Comparison of ENCODE assay signal across 31 cellular contexts in the genomic region with DNA sequence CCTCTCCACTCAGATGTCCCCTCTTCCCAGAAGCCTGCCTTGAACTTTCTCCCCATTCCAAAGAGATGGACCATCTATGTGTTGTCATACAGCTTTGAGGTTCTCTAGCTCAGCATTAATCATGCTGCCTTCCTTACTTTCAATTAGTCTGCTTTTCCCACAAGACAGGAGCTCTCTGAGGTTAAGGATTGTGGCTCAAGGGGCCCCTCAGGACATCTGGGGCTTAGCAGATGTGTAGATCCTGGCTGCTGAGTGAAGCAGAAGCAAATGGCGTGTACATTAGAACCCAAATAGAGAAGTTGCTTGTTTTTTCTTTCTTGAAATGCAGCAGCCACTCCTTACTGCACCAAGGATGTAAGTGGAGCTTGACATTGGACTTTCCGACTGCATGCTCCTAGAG.
"Had no signal": no experiment of that assay in that cellular context is flagged by ENCODE, and none has a peak within 500 bp of the region (broad histone marks: within the 10 kb centered on the region; RNA-seq: fewer than 3 reads in every experiment).

No MANE protein-coding gene starts in this region.

- H3K4me3 ChIP-seq: esophagus squamous epithelium, heart right ventricle, left lung, mucosa of descending colon, prostate gland, right atrium auricular region, smooth muscle cell, suprapubic skin, transverse colon, upper lobe of right lung, uterus had no signal

- H3K27ac Mint-ChIP-seq: mesothelial cell of epicardium; natural killer cell treated with Interleukin-12 subunit alpha and Interleukin-12 subunit beta and Interleukin-15 and Interleukin-18, amount 100 ng/mL, for 72 hours; stimulated activated naive CD8-positive, alpha-beta T cell treated with anti-CD3 and anti-CD28 coated beads, Interleukin-15, amount 100 ng/mL, for 72 hours had no signal

- H3K27ac ChIP-seq: esophagus squamous epithelium, heart right ventricle, left lung, parathyroid adenoma, prostate gland, right atrium auricular region, suprapubic skin, transverse colon, upper lobe of right lung, uterus had no signal

- H3K36me3 ChIP-seq: esophagus squamous epithelium, heart right ventricle, left lung, prostate gland, right atrium auricular region, suprapubic skin, transverse colon, upper lobe of right lung, uterus had no signal

- H3K27me3 ChIP-seq: heart right ventricle, left lung, right atrium auricular region, suprapubic skin, uterus had no signal

- H3K4me1 ChIP-seq: esophagus squamous epithelium, heart right ventricle, left lung, parathyroid adenoma, prostate gland, right atrium auricular region, suprapubic skin, transverse colon, upper lobe of right lung, uterus had no signal

- H3K27me3 Mint-ChIP-seq: stimulated activated naive CD8-positive, alpha-beta T cell treated with anti-CD3 and anti-CD28 coated beads, Interleukin-15, amount 100 ng/mL, for 72 hours had no signal

- ATAC-seq: heart right ventricle; left cardiac atrium; left lung; mucosa of descending colon; natural killer cell treated with Interleukin-12 subunit alpha and Interleukin-12 subunit beta and Interleukin-15 and Interleukin-18, amount 100 ng/mL, for 72 hours; sciatic nerve; stimulated activated naive CD8-positive, alpha-beta T cell treated with anti-CD3 and anti-CD28 coated beads, Interleukin-15, amount 100 ng/mL, for 72 hours; upper lobe of right lung had no signal

- H3K9ac ChIP-seq: parathyroid adenoma had no signal

- H3K4me1 Mint-ChIP-seq: mesothelial cell of epicardium; naive B cell; neural crest cell; stimulated activated naive CD8-positive, alpha-beta T cell treated with anti-CD3 and anti-CD28 coated beads, Interleukin-15, amount 100 ng/mL, for 72 hours had no signal

- H3K36me3 Mint-ChIP-seq: mesothelial cell of epicardium had no signal

- H3K4me3 Mint-ChIP-seq: mesothelial cell of epicardium; naive B cell; natural killer cell treated with Interleukin-12 subunit alpha and Interleukin-12 subunit beta and Interleukin-15 and Interleukin-18, amount 100 ng/mL, for 72 hours; neural crest cell; stimulated activated naive CD8-positive, alpha-beta T cell treated with anti-CD3 and anti-CD28 coated beads, Interleukin-15, amount 100 ng/mL, for 72 hours had no signal

- H3K9me3 ChIP-seq: prostate gland, suprapubic skin, upper lobe of right lung, uterus had no signal

- DNase-seq: dermis blood vessel endothelial cell; effector memory CD4-positive, alpha-beta T cell; erythroblast; esophagus squamous epithelium; foreskin melanocyte; glutamatergic neuron; heart right ventricle; hippocampal formation; left cardiac atrium; left lung; mesenchymal stem cell; mucosa of descending colon; naive B cell; stimulated activated CD4-positive, alpha-beta T cell treated with anti-CD3 and anti-CD28 coated beads, Interleukin-12 subunit alpha, Interleukin-12 subunit beta, amount 100 ng/mL, for 4 hours; stimulated activated CD4-positive, alpha-beta T cell treated with anti-CD3 and anti-CD28 coated beads, Interleukin-1b, Interleukin-23, amount 100 ng/mL, for 48 hours; stimulated activated CD4-positive, alpha-beta T cell treated with anti-CD3 and anti-CD28 coated beads, Interleukin-4, amount 100 ng/mL, for 1 hour; stimulated activated CD8-positive, alpha-beta memory T cell treated with anti-CD3 and anti-CD28 coated beads, Interleukin-4, amount 100 ng/mL, for 48 hours; stimulated activated naive CD4-positive, alpha-beta T cell; stimulated activated naive CD8-positive, alpha-beta T cell treated with anti-CD3 and anti-CD28 coated beads, Interleukin-15, amount 100 ng/mL, for 72 hours; transverse colon; upper lobe of right lung; uterus had no signal
